1 cellular context compared by ENCODE assay signal in the genomic region with DNA sequence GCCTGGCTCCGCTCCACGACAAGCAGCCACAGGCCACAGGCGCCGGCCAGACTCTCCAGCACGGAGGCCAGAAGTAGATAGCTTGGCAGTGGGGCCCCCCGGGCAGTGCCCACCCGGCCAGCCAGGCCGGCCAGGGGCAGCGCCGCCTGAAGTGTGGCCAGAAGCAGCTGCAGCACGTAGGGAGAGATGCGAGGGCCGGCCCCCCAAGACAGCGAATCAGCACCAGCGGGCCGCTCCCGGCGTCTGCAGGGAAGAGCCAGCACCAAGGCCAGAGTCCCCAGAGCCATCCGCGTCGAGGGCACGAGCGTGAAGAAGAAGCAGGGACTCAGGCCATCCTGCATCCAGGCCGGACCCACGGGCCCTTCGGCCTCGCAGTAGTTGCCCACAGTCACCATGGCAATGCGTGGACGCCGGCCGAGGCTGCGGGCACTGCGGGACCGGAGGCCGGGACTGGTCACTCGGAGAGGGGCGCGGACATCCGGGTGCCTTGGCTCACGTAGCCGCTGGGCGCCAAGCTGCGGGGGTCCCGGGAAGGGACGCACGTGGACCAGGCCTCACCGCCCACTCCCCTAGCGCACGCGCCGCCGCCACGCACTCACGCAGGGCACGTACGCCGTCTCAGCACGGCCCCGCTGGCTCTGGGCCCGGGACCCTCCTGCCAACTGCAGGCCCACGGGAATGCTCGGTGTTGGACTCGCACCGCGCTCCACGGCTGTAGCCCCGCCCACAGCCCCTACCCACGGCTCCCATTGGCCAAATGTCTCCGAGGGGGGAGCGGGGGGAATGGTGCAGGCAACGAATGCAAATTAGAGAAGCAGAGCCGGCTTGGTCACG.
TF ChIP-seq lines count a peak whose summit lies in the region.

Gene ABCB6, minus strand, starts transcription at position 680 of the 834 bp plus-strand sequence. Its CDS starts 285 bp downstream, at position 395.

TF ChIP-seq in GM12878, 131 proteins besides CTCF, POLR2A, EP300 and RAD21 (continued from another document and continues in another):
- TF ChIP-seq IRF3 (IDR thresholded peaks at IDR 0.05) (no peak), SUPT20H (IDR thresholded peaks at IDR 0.05; ENCODE audit: borderline replicate concordance, control insufficient read depth, low read depth, low read length) (no peak), RBBP5 (conservative IDR thresholded peaks at IDR 0.05) (no peak), BHLHE40 (IDR thresholded peaks at IDR 0.05; ENCODE audit: borderline replicate concordance in 1 of 2, low read depth in 2 of 2, low read length in 1 of 2) (peak; percentile 92 to 97), ZNF217 (IDR thresholded peaks at IDR 0.05) (peak; percentile 32; the same call in 1 of the 2 replicates), PML (IDR thresholded peaks at IDR 0.05; ENCODE audit: low read length) (peak; percentile 3; the same call in 1 of the 2 replicates), MYC (IDR thresholded peaks at IDR 0.05; ENCODE audit: insufficient read depth, insufficient read length, insufficient replicate concordance, low read length, severe bottlenecking) (peak; percentile 92), NR2C1 (IDR thresholded peaks at IDR 0.05) (no peak), ZNF622 (IDR thresholded peaks at IDR 0.05) (no peak), SMAD5 (IDR thresholded peaks at IDR 0.05; ENCODE audit: low read depth) (no peak), CBFB (IDR thresholded peaks at IDR 0.05; ENCODE audit: low read depth) (0 out of 2 replicates have a peak, but pooled peaks have one; percentile 22), MEF2A (IDR thresholded peaks at IDR 0.05; ENCODE audit: insufficient read depth, low read depth, low read length) (no peak), MYB (IDR thresholded peaks at IDR 0.05; ENCODE audit: borderline replicate concordance, low read depth, low read length) (no peak), SIX5 (IDR thresholded peaks at IDR 0.05; ENCODE audit: low read depth, low read length, severe bottlenecking) (no peak), IRF4 (IDR thresholded peaks at IDR 0.05; ENCODE audit: low read depth, low read length) (no peak), TARDBP (IDR thresholded peaks at IDR 0.05; ENCODE audit: borderline replicate concordance) (no peak), CREM (IDR thresholded peaks at IDR 0.05; ENCODE audit: low read depth) (0 out of 2 replicates have a peak, but pooled peaks have one; percentile 29), POLR2AphosphoS5 (IDR thresholded peaks at IDR 0.05; ENCODE audit: low read length) (peak; percentile 88), CBX5 (IDR thresholded peaks at IDR 0.05; ENCODE audit: low read depth) (no peak), SIN3A (IDR thresholded peaks at IDR 0.05; ENCODE audit: low read depth, low read length) (no peak; the same call in none of the 2 replicates), SPI1 (IDR thresholded peaks at IDR 0.05; ENCODE audit: borderline replicate concordance, insufficient read depth, low read depth, low read length) (no peak), SP1 (IDR thresholded peaks at IDR 0.05; ENCODE audit: low read depth, low read length) (peak; percentile 42), NFXL1 (IDR thresholded peaks at IDR 0.05; ENCODE audit: borderline replicate concordance) (no peak), PKNOX1 (IDR thresholded peaks at IDR 0.05) (no peak), BMI1 (IDR thresholded peaks at IDR 0.05; ENCODE audit: borderline replicate concordance) (no peak), ATF2 (IDR thresholded peaks at IDR 0.05; ENCODE audit: low read length) (no peak), ZBTB33 (IDR thresholded peaks at IDR 0.05) (no peak), RAD51 (IDR thresholded peaks at IDR 0.05) (peak; percentile 96), SMC3 (IDR thresholded peaks at IDR 0.05; ENCODE audit: borderline replicate concordance, low read length) (no peak), HSF1 (IDR thresholded peaks at IDR 0.05; ENCODE audit: low read depth, low read length) (no peak), BCLAF1 (IDR thresholded peaks at IDR 0.05) (no peak), GABPA (IDR thresholded peaks at IDR 0.05; ENCODE audit: low read depth) (no peak), ESRRA (IDR thresholded peaks at IDR 0.05; ENCODE audit: low read length) (no peak)
- TF ChIP-seq, protein P1, sequence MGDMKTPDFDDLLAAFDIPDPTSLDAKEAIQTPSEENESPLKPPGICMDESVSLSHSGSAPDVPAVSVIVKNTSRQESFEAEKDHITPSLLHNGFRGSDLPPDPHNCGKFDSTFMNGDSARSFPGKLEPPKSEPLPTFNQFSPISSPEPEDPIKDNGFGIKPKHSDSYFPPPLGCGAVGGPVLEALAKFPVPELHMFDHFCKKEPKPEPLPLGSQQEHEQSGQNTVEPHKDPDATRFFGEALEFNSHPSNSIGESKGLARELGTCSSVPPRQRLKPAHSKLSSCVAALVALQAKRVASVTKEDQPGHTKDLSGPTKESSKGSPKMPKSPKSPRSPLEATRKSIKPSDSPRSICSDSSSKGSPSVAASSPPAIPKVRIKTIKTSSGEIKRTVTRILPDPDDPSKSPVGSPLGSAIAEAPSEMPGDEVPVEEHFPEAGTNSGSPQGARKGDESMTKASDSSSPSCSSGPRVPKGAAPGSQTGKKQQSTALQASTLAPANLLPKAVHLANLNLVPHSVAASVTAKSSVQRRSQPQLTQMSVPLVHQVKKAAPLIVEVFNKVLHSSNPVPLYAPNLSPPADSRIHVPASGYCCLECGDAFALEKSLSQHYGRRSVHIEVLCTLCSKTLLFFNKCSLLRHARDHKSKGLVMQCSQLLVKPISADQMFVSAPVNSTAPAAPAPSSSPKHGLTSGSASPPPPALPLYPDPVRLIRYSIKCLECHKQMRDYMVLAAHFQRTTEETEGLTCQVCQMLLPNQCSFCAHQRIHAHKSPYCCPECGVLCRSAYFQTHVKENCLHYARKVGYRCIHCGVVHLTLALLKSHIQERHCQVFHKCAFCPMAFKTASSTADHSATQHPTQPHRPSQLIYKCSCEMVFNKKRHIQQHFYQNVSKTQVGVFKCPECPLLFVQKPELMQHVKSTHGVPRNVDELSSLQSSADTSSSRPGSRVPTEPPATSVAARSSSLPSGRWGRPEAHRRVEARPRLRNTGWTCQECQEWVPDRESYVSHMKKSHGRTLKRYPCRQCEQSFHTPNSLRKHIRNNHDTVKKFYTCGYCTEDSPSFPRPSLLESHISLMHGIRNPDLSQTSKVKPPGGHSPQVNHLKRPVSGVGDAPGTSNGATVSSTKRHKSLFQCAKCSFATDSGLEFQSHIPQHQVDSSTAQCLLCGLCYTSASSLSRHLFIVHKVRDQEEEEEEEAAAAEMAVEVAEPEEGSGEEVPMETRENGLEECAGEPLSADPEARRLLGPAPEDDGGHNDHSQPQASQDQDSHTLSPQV (IDR thresholded peaks at IDR 0.05) = no peak
- TF ChIP-seq, protein P2, sequence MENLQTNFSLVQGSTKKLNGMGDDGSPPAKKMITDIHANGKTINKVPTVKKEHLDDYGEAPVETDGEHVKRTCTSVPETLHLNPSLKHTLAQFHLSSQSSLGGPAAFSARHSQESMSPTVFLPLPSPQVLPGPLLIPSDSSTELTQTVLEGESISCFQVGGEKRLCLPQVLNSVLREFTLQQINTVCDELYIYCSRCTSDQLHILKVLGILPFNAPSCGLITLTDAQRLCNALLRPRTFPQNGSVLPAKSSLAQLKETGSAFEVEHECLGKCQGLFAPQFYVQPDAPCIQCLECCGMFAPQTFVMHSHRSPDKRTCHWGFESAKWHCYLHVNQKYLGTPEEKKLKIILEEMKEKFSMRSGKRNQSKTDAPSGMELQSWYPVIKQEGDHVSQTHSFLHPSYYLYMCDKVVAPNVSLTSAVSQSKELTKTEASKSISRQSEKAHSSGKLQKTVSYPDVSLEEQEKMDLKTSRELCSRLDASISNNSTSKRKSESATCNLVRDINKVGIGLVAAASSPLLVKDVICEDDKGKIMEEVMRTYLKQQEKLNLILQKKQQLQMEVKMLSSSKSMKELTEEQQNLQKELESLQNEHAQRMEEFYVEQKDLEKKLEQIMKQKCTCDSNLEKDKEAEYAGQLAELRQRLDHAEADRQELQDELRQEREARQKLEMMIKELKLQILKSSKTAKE (IDR thresholded peaks at IDR 0.05; ENCODE audit: low read depth, poor library complexity, severe bottlenecking) = no peak
